10 cellular contexts compared by ENCODE assay signal in the genomic region with DNA sequence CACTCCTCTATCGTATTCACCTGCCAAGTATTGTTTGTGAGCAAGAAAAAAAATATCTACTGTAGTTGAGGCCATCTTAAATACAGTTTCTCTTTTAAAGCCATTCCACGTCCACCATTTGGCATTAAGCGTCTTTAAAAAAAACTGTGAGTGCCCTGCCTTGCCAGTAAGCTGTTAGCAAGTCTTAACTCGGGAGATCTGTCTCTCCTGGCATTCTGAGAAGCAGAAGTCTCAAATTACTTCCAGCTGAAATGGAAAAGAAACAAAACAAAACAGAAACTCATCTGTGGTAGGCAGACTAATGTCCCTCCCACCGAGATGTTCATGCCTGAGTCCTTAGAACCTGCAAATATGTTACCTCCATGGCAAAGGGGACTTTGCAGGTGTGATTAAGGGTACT.
A peak's percentile ranks its signal among the peaks of the same experiment; 100 is the strongest.
DNase-seq lines count a peak whose midpoint lies in the region; ATAC-seq, FAIRE-seq and TF ChIP-seq lines count a peak whose summit lies in the region.
"Had no signal": no experiment of that assay in that cellular context is flagged by ENCODE, and none has a peak within 500 bp of the region (broad histone marks: within the 10 kb centered on the region; RNA-seq: fewer than 3 reads in every experiment).

No MANE protein-coding gene starts in this region.

- H3K23ac ChIP-seq in trophoblast cell (ENCODE audit: low read length), result no peak overlapping the region

- TF ChIP-seq EP300 in K562 (IDR thresholded peaks at IDR 0.05; ENCODE audit: low read length) (no peak), suprapubic skin (IDR thresholded peaks at IDR 0.05) (no peak)

- H3K14ac ChIP-seq in trophoblast cell (ENCODE audit: low read length), result no peak overlapping the region

- WGBS in K562 (ENCODE audit: insufficient coverage, low coverage, missing lambda C conversion rate), result 47% methylated on average over 5 of the region's 5 CpGs
- WGBS in suprapubic skin, result 19% methylated on average over 5 of the region's 5 CpGs
- WGBS in trophoblast cell (ENCODE audit: extremely low coverage, insufficient coverage, insufficient read length), result no CpG with 5 or more reads among the region's 5 CpGs

- H2AFZ ChIP-seq in K562 (ENCODE audit: low read depth, low read length) (no peak overlapping the region; the same call in 1 of the 2 replicates), trophoblast cell (ENCODE audit: insufficient read depth, low read length, poor library complexity) (no peak overlapping the region)

- no peak overlapping the region for H4K8ac ChIP-seq in trophoblast cell (ENCODE audit: low read depth, low read length)

- no peak for TF ChIP-seq CTCF in K562 (IDR thresholded peaks at IDR 0.05 in 2 of 3, conservative IDR thresholded peaks at IDR 0.05 in 1 of 3; ENCODE audit: insufficient read depth in 2 of 3, low read depth in 1 of 3, low read length in 3 of 3)
- TF ChIP-seq CTCF in suprapubic skin (IDR thresholded peaks at IDR 0.05), result no peak

- H3K36me3 ChIP-seq in K562 (ENCODE audit: control insufficient read depth, insufficient read depth, low read length), result 0 out of 3 replicates have a peak, but pooled peaks cover 3% of the 10 kb centered on the region
- H3K36me3 ChIP-seq in suprapubic skin, result no peaks in the 10 kb centered on the region
- H3K36me3 ChIP-seq in trophoblast cell (ENCODE audit: control insufficient read depth in 1 of 2, insufficient read depth in 2 of 2, low read length in 2 of 2), result no peaks in the 10 kb centered on the region

- no peak overlapping the region for H3K18ac ChIP-seq in trophoblast cell (ENCODE audit: low read length)

- no peak for FAIRE-seq in K562 (lab: Jason Lieb, UNC)
- FAIRE-seq in GM19239 (lab: Jason Lieb, UNC), result no peak

- H4K12ac ChIP-seq in trophoblast cell (ENCODE audit: low read depth, low read length), result no peak overlapping the region

- CTCF ChIA-PET in K562 (lab: Yijun Ruan, JAX; ENCODE audit: low intra/inter-chr PET ratio), result no interaction called here

- no peak overlapping the region for H4K91ac ChIP-seq in trophoblast cell (ENCODE audit: low read depth, low read length)

- H3K4me2 ChIP-seq in K562 (ENCODE audit: insufficient read depth, low read length), result no peak overlapping the region
- no peak overlapping the region for H3K4me2 ChIP-seq in trophoblast cell (ENCODE audit: low read length)

- H3K4me1 ChIP-seq in K562 (replicated peaks in 1 of 2; ENCODE audit: control insufficient read depth in 2 of 2, insufficient read depth in 2 of 2, low read length in 2 of 2), result peaks cover 8 to 31% of the 10 kb centered on the region in 2 experiments; a peak in 4 of 5 replicates
- H3K4me1 ChIP-seq in suprapubic skin, result peaks cover 34% of the 10 kb centered on the region
- H3K4me1 ChIP-seq in trophoblast cell (ENCODE audit: control insufficient read depth in 1 of 2, insufficient read depth in 2 of 2, low read length in 2 of 2), result peaks cover 2% of the 10 kb centered on the region in 2 experiments

- H3K9ac ChIP-seq in K562 (ENCODE audit: insufficient read depth in 1 of 2, low read depth in 2 of 2, low read length in 2 of 2), result no peak overlapping the region
- no peak overlapping the region for H3K9ac ChIP-seq in trophoblast cell (ENCODE audit: low read length)

- H3K4ac ChIP-seq in trophoblast cell (ENCODE audit: low read depth, low read length), result no peak overlapping the region

- H3K9me3 ChIP-seq in K562 (replicated peaks; ENCODE audit: control insufficient read depth, insufficient read depth, low read depth, low read length) (no peaks in the 10 kb centered on the region), suprapubic skin (no peaks in the 10 kb centered on the region), trophoblast cell (ENCODE audit: insufficient read depth, low read depth, low read length) (no peaks in the 10 kb centered on the region)

- in situ Hi-C loops in K562 (cut with MboI), result no loop called here

- H2BK5ac ChIP-seq in trophoblast cell (ENCODE audit: low read depth, low read length, poor library complexity), result no peak overlapping the region

- ATAC-seq in HG03342 (IDR thresholded peaks at IDR 0.05; ENCODE audit: unreplicated experiment) (peak; percentile 46), K562 (no peak)
- ATAC-seq: Panc1 had no signal

- POLR2A ChIA-PET in K562 (lab: Yijun Ruan, JAX), result interaction anchor here (0.7 to 1.7 kb wide), 3 partner anchors 11 to 61 kb away, joined by 3 to 6 read pairs (median 4); no protein-coding TSS in a partner anchor

- no peak overlapping the region for H2BK12ac ChIP-seq in trophoblast cell (ENCODE audit: low read length)

- no peak overlapping the region for H2AK5ac ChIP-seq in trophoblast cell (ENCODE audit: low read length)

- BruUV-seq in K562 (replicated peaks; lab: Mats Ljungman, UMichigan), result no TSS peak

- no peaks in the 10 kb centered on the region for H4K20me1 ChIP-seq in K562 (replicated peaks; ENCODE audit: control insufficient read depth, insufficient read depth, low read length)

- H3K27me3 ChIP-seq in K562 (ENCODE audit: control insufficient read depth in 2 of 2, insufficient read depth in 2 of 2, low read length in 2 of 2) (no peaks in the 10 kb centered on the region), suprapubic skin (no peaks in the 10 kb centered on the region), trophoblast cell (ENCODE audit: insufficient read depth, low read length) (no peaks in the 10 kb centered on the region)

- no peak for TF ChIP-seq RAD21 in K562 (CRISPR knock-in tag; conservative IDR thresholded peaks at IDR 0.05 in 1 of 2, IDR thresholded peaks at IDR 0.05 in 1 of 2)

- H3K79me2 ChIP-seq in K562 (ENCODE audit: control insufficient read depth, insufficient read depth, low read length) (no peaks in the 10 kb centered on the region), trophoblast cell (ENCODE audit: control insufficient read depth, insufficient read depth, low read length, poor library complexity) (no peaks in the 10 kb centered on the region)

- no peak overlapping the region for H2BK120ac ChIP-seq in trophoblast cell (ENCODE audit: insufficient read depth, low read length, poor library complexity)

- DNase-seq in K562 (ENCODE audit: extremely low read depth in 1 of 4, low spot score in 3 of 4), result no peak
- DNase-seq in iris pigment epithelial cell (ENCODE audit: low read depth), result peak; percentile 87
- DNase-seq in suprapubic skin (ENCODE audit: low spot score in 2 of 2), result no peak
- no peak for DNase-seq in trophoblast cell
- DNase-seq in NCI-H510A (lab: John Stamatoyannopoulos, UW), result no peak
- DNase-seq in NCI-H1694 treated with DMSO at 0.1 percent for 48 hours (lab: John Stamatoyannopoulos, UW), result no peak
- no peak for DNase-seq in GM19239 (ENCODE audit: insufficient read length, low spot score)
- DNase-seq: stimulated activated CD4-positive, alpha-beta T cell treated with anti-CD3 and anti-CD28 coated beads, Interleukin-2, amount 100 ng/mL, for 24 hours had no signal

- H3K79me1 ChIP-seq in trophoblast cell (ENCODE audit: low read length), result no peaks in the 10 kb centered on the region

- intact Hi-C loops in K562 (cut with micrococcal nuclease), result no loop called here

- H3K27ac ChIP-seq in K562 (ENCODE audit: extremely low read depth, low read depth, low read length), result no peak overlapping the region
- H3K27ac ChIP-seq in suprapubic skin, result peak overlapping the region; percentile 86
- H3K27ac ChIP-seq in trophoblast cell (ENCODE audit: low read depth, low read length), result no peak overlapping the region

- H3K4me3 ChIP-seq in K562 (no peak overlapping the region), suprapubic skin (peak overlapping the region; percentile 21), trophoblast cell (ENCODE audit: low read depth, low read length) (no peak overlapping the region)

- TF ChIP-seq POLR2A in K562 (conservative IDR thresholded peaks at IDR 0.05) (no peak), suprapubic skin (IDR thresholded peaks at IDR 0.05) (no peak)

- peaks cover 7% of the 10 kb centered on the region for H3K9me1 ChIP-seq in K562 (ENCODE audit: control insufficient read depth, insufficient read depth, low read length)

TF ChIP-seq in K562, 482 proteins besides CTCF, POLR2A, EP300 and RAD21:
- TF ChIP-seq, protein P1, sequence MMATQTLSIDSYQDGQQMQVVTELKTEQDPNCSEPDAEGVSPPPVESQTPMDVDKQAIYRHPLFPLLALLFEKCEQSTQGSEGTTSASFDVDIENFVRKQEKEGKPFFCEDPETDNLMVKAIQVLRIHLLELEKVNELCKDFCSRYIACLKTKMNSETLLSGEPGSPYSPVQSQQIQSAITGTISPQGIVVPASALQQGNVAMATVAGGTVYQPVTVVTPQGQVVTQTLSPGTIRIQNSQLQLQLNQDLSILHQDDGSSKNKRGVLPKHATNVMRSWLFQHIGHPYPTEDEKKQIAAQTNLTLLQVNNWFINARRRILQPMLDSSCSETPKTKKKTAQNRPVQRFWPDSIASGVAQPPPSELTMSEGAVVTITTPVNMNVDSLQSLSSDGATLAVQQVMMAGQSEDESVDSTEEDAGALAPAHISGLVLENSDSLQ (IDR thresholded peaks at IDR 0.05), result peak; percentile 49; the same call in 1 of the 2 replicates
- no peak for TF ChIP-seq KDM5B (IDR thresholded peaks at IDR 0.05; ENCODE audit: insufficient replicate concordance, low read depth, low read length)
TF ChIP-seq in K562: peak in this region for 1.
